1 cellular context compared by ENCODE assay signal in genomic region chr11:120259241-120259640, GRCh38.
TF ChIP-seq lines count a peak whose summit lies in the region.

No MANE protein-coding gene starts in this region.

TF ChIP-seq in K562, 482 proteins besides CTCF, POLR2A, EP300 and RAD21 (continued from another document):
- TF ChIP-seq ID3 (CRISPR knock-in tag; IDR thresholded peaks at IDR 0.05) (no peak), ID3 (tag; IDR thresholded peaks at IDR 0.05) (no peak), ETV6 (IDR thresholded peaks at IDR 0.05; ENCODE audit: borderline replicate concordance in 1 of 2, low read depth in 2 of 2, low read length in 1 of 2) (no peak), ETV6 (CRISPR knock-in tag; IDR thresholded peaks at IDR 0.05; ENCODE audit: borderline replicate concordance) (no peak), HMG20A (CRISPR knock-in tag; conservative IDR thresholded peaks at IDR 0.05) (no peak)
